8 cellular contexts compared by ENCODE assay signal in genomic region chr11:22337571-22338464, GRCh38. TPM values are rescaled to one million over a fixed set of nuclear protein-coding genes. Genes with fewer than 3 reads are reported as not detected.
DNase-seq lines count a peak whose midpoint lies in the region; ATAC-seq and TF ChIP-seq lines count a peak whose summit lies in the region.

TSS of gene SLC17A6 (plus strand) at chr11:22338381. CDS start at chr11:22338534, 153 bp downstream.

- H3K36me3 ChIP-seq in DND-41 (ENCODE audit: insufficient read depth, low read length) = no peaks in the 10 kb centered on the region
- no peaks in the 10 kb centered on the region for H3K36me3 ChIP-seq in PC-3 (ENCODE audit: low read depth, low read length)
- H3K36me3 ChIP-seq in tibial nerve = no peaks in the 10 kb centered on the region

- no peak for TF ChIP-seq POLR2A in tibial nerve (IDR thresholded peaks at IDR 0.05)

- H4K20me1 ChIP-seq in DND-41 (ENCODE audit: insufficient read depth, low read length) = peaks cover 2% of the 10 kb centered on the region; the same call in 1 of the 2 replicates
- H4K20me1 ChIP-seq in PC-3 (ENCODE audit: low read length) = no peaks in the 10 kb centered on the region

- no peak within 1 kb of the TSS for H2AFZ ChIP-seq in DND-41 (ENCODE audit: low read depth, low read length)
- H2AFZ ChIP-seq in PC-3 (ENCODE audit: low read length) = no peak within 1 kb of the TSS

- no peak for TF ChIP-seq CTCF in DND-41 (IDR thresholded peaks at IDR 0.05; ENCODE audit: borderline replicate concordance, extremely low read depth, low read length, poor library complexity, severe bottlenecking)
- no peak for TF ChIP-seq CTCF in PC-3 (conservative IDR thresholded peaks at IDR 0.05; ENCODE audit: low read depth, low read length)
- no peak for TF ChIP-seq CTCF in tibial nerve (IDR thresholded peaks at IDR 0.05)
- TF ChIP-seq CTCF in omental fat pad (IDR thresholded peaks at IDR 0.05) = no peak

- H3K9me3 ChIP-seq in DND-41 (ENCODE audit: insufficient read depth, low read length, severe bottlenecking) = no peaks in the 10 kb centered on the region
- no peaks in the 10 kb centered on the region for H3K9me3 ChIP-seq in PC-3 (ENCODE audit: low read length)
- H3K9me3 ChIP-seq in tibial nerve = no peaks in the 10 kb centered on the region

- no TSS peak for BruUV-seq in PC-3 (replicated peaks; lab: Mats Ljungman, UMichigan)

- peak; percentile 47 for DNase-seq in DND-41
- DNase-seq in PC-3 = peak; percentile 57
- peak; percentile 3 for DNase-seq in glomerular visceral epithelial cell (ENCODE audit: extremely low spot score)
- DNase-seq in posterior vena cava (ENCODE audit: low spot score) = no peak
- no peak for DNase-seq in tibial nerve (ENCODE audit: low spot score in 2 of 2)
- no peak for DNase-seq in Right ventricle myocardium inferior (ENCODE audit: missing footprints)
- DNase-seq in omental fat pad (ENCODE audit: low spot score) = no peak

- CTCF ChIA-PET in PC-3 (lab: Charles Lee) = no interaction called here

- H3K79me2 ChIP-seq in DND-41 (ENCODE audit: insufficient read depth, low read length) (no peaks in the 10 kb centered on the region), PC-3 (ENCODE audit: low read length) (no peaks in the 10 kb centered on the region)

- POLR2A ChIA-PET in PC-3 (lab: Charles Lee; ENCODE audit: unreplicated experiment) = no interaction called here

- no peaks in the 10 kb centered on the region for H3K4me1 ChIP-seq in DND-41 (ENCODE audit: insufficient read depth, low read length)
- H3K4me1 ChIP-seq in PC-3 (ENCODE audit: insufficient read depth, low read length) = no peaks in the 10 kb centered on the region
- H3K4me1 ChIP-seq in tibial nerve = peaks cover 0 to 26% (median 0%) of the 10 kb centered on the region in 4 donors

- no peak within 1 kb of the TSS for H3K9ac ChIP-seq in DND-41 (ENCODE audit: low read depth, low read length)
- no peak within 1 kb of the TSS for H3K9ac ChIP-seq in PC-3 (ENCODE audit: low read length)

- no peaks in the 10 kb centered on the region for H3K9me2 ChIP-seq in PC-3 (replicated peaks; ENCODE audit: low read length)

- 2 to 3% methylated on average over 26 of the region's 26 CpGs for WGBS in tibial nerve, 2 donors

- no peak within 1 kb of the TSS for H3K27ac ChIP-seq in DND-41 (ENCODE audit: low read length)
- no peak within 1 kb of the TSS for H3K27ac ChIP-seq in PC-3 (ENCODE audit: low read length)
- H3K27ac ChIP-seq in tibial nerve = no peak within 1 kb of the TSS

- intact Hi-C loops in PC-3 (cut with micrococcal nuclease) = no loop called here
- intact Hi-C loops in posterior vena cava (cut with DNase I) = loop anchor here in 1 of 2 donors (10.0 kb wide), 1 partner anchor 457 kb away; no protein-coding TSS in a partner anchor
- intact Hi-C loops in Right ventricle myocardium inferior (cut with DNase I) = loop anchor here (10.0 kb wide), 2 partner anchors 197 to 397 kb away; no protein-coding TSS in a partner anchor

- TF ChIP-seq EP300 in tibial nerve (IDR thresholded peaks at IDR 0.05) = no peak

- no peak within 1 kb of the TSS for H3K4me3 ChIP-seq in DND-41 (ENCODE audit: low read depth in 1 of 2, low read length in 2 of 2)
- H3K4me3 ChIP-seq in PC-3 (ENCODE audit: low read length) = no peak within 1 kb of the TSS
- no peak within 1 kb of the TSS for H3K4me3 ChIP-seq in tibial nerve

- H3F3A ChIP-seq in PC-3 (ENCODE audit: low read length, unreplicated experiment) = no peaks in the 10 kb centered on the region

- H3K4me2 ChIP-seq in DND-41 (ENCODE audit: insufficient read depth, low read length) (no peak within 1 kb of the TSS), PC-3 (ENCODE audit: low read length) (no peak within 1 kb of the TSS)

- ATAC-seq in DND-41 (ENCODE audit: insufficient read depth, low read depth) (peak; percentile 77), HG03175 (IDR thresholded peaks at IDR 0.05; ENCODE audit: unreplicated experiment) (peak; percentile 48), PC-3 (no peak), Right ventricle myocardium inferior (no peak), omental fat pad (ENCODE audit: low FRiP score) (no peak)

- no peaks in the 10 kb centered on the region for H3K27me3 ChIP-seq in DND-41 (ENCODE audit: insufficient read depth, low read length, poor library complexity)
- peaks cover 48% of the 10 kb centered on the region for H3K27me3 ChIP-seq in PC-3 (ENCODE audit: low read length)
- peaks cover 0 to 57% of the 10 kb centered on the region in 2 donors for H3K27me3 ChIP-seq in tibial nerve

RNA-seq across cellular contexts. Expression of gene SLC17A6, which starts in this region (rescaled TPM):
- total RNA-seq in PC-3 (2014; rRNA removed) (not detected in 2 replicates), posterior vena cava (not detected), tibial nerve (not detected), Right ventricle myocardium inferior (not detected), omental fat pad (not detected)

Comparison
In these comparisons a context has a peak if more than half of its experiments do, and no peak if none do; other contexts are left out.
1. Peak in DNase-seq in PC-3; RNA of the gene not detected or under 1 TPM.
2. ATAC-seq: peak in DND-41 (single experiment) and HG03175 (single experiment); none in PC-3 (single experiment), Right ventricle myocardium inferior (single experiment) and omental fat pad (single experiment).
3. DNase-seq: peak in DND-41 (single experiment) and glomerular visceral epithelial cell (single experiment); none in posterior vena cava (single experiment), tibial nerve (0 of 2), Right ventricle myocardium inferior (single experiment) and omental fat pad (single experiment).